ENCODE assay signal across 1 cellular context in genomic region chr13:113735194-113735593, GRCh38.
TF ChIP-seq lines count a peak whose summit lies in the region.

No MANE protein-coding gene starts in this region.

TF ChIP-seq in GM23338, 12 proteins besides CTCF, POLR2A, EP300 and RAD21 (continued from another document):
- no peak for TF ChIP-seq ZNF462 (CRISPR knock-in tag; IDR thresholded peaks at IDR 0.05)
- no peak for TF ChIP-seq ZNF331 (CRISPR knock-in tag; IDR thresholded peaks at IDR 0.05; ENCODE audit: low read depth)
- TF ChIP-seq ZNF114 (CRISPR knock-in tag; IDR thresholded peaks at IDR 0.05), result no peak
- no peak for TF ChIP-seq REST (IDR thresholded peaks at IDR 0.05; ENCODE audit: unreplicated experiment)
- no peak for TF ChIP-seq STAT1 (IDR thresholded peaks at IDR 0.05; ENCODE audit: unreplicated experiment)
